1 cellular context compared by ENCODE assay signal in genomic region chr22:46139895-46140350, GRCh38.
TF ChIP-seq lines count a peak whose summit lies in the region.

No MANE protein-coding gene starts in this region.

TF ChIP-seq in HepG2, 621 proteins besides CTCF, POLR2A, EP300 and RAD21 (continued from another document and continues in another):
- TF ChIP-seq POGZ (CRISPR knock-in tag; IDR thresholded peaks at IDR 0.05): 0 out of 2 replicates have a peak, but pooled peaks have one; percentile 42
- peak; percentile 43; the same call in 1 of the 2 replicates for TF ChIP-seq PHF8 (CRISPR knock-in tag; IDR thresholded peaks at IDR 0.05)
- peak; percentile 35; the same call in 1 of the 2 replicates for TF ChIP-seq ZBTB33 (CRISPR knock-in tag; IDR thresholded peaks at IDR 0.05)
- no peak for TF ChIP-seq ZNF644 (CRISPR knock-in tag; IDR thresholded peaks at IDR 0.05; ENCODE audit: low read depth)
- no peak for TF ChIP-seq LCORL (IDR thresholded peaks at IDR 0.05)
- peak; percentile 46; the same call in 1 of the 2 replicates for TF ChIP-seq LCORL (CRISPR knock-in tag; IDR thresholded peaks at IDR 0.05)
- TF ChIP-seq MLLT10 (CRISPR knock-in tag; IDR thresholded peaks at IDR 0.05): no peak
- no peak for TF ChIP-seq CBX5 (CRISPR knock-in tag; IDR thresholded peaks at IDR 0.05; ENCODE audit: borderline replicate concordance)
- 0 out of 2 replicates have a peak, but pooled peaks have one; percentile 28 for TF ChIP-seq ARNT2 (CRISPR knock-in tag; IDR thresholded peaks at IDR 0.05; ENCODE audit: low read depth)
- no peak for TF ChIP-seq SIX4 (CRISPR knock-in tag; IDR thresholded peaks at IDR 0.05)
- TF ChIP-seq KDM5B (CRISPR knock-in tag; IDR thresholded peaks at IDR 0.05; ENCODE audit: borderline replicate concordance): peak; percentile 55; the same call in 1 of the 2 replicates
- TF ChIP-seq ZNF678 (CRISPR knock-in tag; IDR thresholded peaks at IDR 0.05): 0 out of 2 replicates have a peak, but pooled peaks have one; percentile 39
- TF ChIP-seq TEAD3 (CRISPR knock-in tag; optimal IDR thresholded peaks at IDR 0.05; ENCODE audit: borderline replicate concordance): peak; percentile 51
- TF ChIP-seq RBFOX2 (IDR thresholded peaks at IDR 0.05; ENCODE audit: low read depth, low read length): peak; percentile 71
- TF ChIP-seq, protein P1, sequence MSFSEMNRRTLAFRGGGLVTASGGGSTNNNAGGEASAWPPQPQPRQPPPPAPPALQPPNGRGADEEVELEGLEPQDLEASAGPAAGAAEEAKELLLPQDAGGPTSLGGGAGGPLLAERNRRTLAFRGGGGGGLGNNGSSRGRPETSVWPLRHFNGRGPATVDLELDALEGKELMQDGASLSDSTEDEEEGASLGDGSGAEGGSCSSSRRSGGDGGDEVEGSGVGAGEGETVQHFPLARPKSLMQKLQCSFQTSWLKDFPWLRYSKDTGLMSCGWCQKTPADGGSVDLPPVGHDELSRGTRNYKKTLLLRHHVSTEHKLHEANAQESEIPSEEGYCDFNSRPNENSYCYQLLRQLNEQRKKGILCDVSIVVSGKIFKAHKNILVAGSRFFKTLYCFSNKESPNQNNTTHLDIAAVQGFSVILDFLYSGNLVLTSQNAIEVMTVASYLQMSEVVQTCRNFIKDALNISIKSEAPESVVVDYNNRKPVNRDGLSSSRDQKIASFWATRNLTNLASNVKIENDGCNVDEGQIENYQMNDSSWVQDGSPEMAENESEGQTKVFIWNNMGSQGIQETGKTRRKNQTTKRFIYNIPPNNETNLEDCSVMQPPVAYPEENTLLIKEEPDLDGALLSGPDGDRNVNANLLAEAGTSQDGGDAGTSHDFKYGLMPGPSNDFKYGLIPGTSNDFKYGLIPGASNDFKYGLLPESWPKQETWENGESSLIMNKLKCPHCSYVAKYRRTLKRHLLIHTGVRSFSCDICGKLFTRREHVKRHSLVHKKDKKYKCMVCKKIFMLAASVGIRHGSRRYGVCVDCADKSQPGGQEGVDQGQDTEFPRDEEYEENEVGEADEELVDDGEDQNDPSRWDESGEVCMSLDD (CRISPR knock-in tag; IDR thresholded peaks at IDR 0.05; ENCODE audit: borderline replicate concordance): no peak
- no peak for TF ChIP-seq AHR (CRISPR knock-in tag; IDR thresholded peaks at IDR 0.05)
- TF ChIP-seq DR1 (CRISPR knock-in tag; IDR thresholded peaks at IDR 0.05): 0 out of 2 replicates have a peak, but pooled peaks have one; percentile 47
- no peak for TF ChIP-seq FOXM1 (CRISPR knock-in tag; IDR thresholded peaks at IDR 0.05)
- no peak for TF ChIP-seq RARG (CRISPR knock-in tag; IDR thresholded peaks at IDR 0.05; ENCODE audit: low read depth)
- TF ChIP-seq, protein P2, sequence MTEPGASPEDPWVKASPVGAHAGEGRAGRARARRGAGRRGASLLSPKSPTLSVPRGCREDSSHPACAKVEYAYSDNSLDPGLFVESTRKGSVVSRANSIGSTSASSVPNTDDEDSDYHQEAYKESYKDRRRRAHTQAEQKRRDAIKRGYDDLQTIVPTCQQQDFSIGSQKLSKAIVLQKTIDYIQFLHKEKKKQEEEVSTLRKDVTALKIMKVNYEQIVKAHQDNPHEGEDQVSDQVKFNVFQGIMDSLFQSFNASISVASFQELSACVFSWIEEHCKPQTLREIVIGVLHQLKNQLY (CRISPR knock-in tag; IDR thresholded peaks at IDR 0.05): peak; percentile 79; the same call in 1 of the 2 replicates
- TF ChIP-seq ZNF276 (CRISPR knock-in tag; IDR thresholded peaks at IDR 0.05; ENCODE audit: low read depth): peak; percentile 82; the same call in 1 of the 2 replicates
- TF ChIP-seq ETV6 (CRISPR knock-in tag; conservative IDR thresholded peaks at IDR 0.05): 0 out of 2 replicates have a peak, but pooled peaks have one; percentile 30
- TF ChIP-seq ZNF883 (CRISPR knock-in tag; IDR thresholded peaks at IDR 0.05; ENCODE audit: not compliant biosample characterization): peak; percentile 72
- peak; percentile 86 for TF ChIP-seq ZNF292 (CRISPR knock-in tag; IDR thresholded peaks at IDR 0.05; ENCODE audit: borderline replicate concordance, low read depth)
- TF ChIP-seq, protein P3, sequence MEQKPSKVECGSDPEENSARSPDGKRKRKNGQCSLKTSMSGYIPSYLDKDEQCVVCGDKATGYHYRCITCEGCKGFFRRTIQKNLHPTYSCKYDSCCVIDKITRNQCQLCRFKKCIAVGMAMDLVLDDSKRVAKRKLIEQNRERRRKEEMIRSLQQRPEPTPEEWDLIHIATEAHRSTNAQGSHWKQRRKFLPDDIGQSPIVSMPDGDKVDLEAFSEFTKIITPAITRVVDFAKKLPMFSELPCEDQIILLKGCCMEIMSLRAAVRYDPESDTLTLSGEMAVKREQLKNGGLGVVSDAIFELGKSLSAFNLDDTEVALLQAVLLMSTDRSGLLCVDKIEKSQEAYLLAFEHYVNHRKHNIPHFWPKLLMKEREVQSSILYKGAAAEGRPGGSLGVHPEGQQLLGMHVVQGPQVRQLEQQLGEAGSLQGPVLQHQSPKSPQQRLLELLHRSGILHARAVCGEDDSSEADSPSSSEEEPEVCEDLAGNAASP (CRISPR knock-in tag; IDR thresholded peaks at IDR 0.05; ENCODE audit: borderline replicate concordance): 0 out of 2 replicates have a peak, but pooled peaks have one; percentile 38
- peak; percentile 18; the same call in 1 of the 2 replicates for TF ChIP-seq KDM1A (CRISPR knock-in tag; IDR thresholded peaks at IDR 0.05)
- TF ChIP-seq SPEN (CRISPR knock-in tag; IDR thresholded peaks at IDR 0.05; ENCODE audit: low read depth): peak; percentile 38; the same call in 1 of the 2 replicates
- TF ChIP-seq, protein P4, sequence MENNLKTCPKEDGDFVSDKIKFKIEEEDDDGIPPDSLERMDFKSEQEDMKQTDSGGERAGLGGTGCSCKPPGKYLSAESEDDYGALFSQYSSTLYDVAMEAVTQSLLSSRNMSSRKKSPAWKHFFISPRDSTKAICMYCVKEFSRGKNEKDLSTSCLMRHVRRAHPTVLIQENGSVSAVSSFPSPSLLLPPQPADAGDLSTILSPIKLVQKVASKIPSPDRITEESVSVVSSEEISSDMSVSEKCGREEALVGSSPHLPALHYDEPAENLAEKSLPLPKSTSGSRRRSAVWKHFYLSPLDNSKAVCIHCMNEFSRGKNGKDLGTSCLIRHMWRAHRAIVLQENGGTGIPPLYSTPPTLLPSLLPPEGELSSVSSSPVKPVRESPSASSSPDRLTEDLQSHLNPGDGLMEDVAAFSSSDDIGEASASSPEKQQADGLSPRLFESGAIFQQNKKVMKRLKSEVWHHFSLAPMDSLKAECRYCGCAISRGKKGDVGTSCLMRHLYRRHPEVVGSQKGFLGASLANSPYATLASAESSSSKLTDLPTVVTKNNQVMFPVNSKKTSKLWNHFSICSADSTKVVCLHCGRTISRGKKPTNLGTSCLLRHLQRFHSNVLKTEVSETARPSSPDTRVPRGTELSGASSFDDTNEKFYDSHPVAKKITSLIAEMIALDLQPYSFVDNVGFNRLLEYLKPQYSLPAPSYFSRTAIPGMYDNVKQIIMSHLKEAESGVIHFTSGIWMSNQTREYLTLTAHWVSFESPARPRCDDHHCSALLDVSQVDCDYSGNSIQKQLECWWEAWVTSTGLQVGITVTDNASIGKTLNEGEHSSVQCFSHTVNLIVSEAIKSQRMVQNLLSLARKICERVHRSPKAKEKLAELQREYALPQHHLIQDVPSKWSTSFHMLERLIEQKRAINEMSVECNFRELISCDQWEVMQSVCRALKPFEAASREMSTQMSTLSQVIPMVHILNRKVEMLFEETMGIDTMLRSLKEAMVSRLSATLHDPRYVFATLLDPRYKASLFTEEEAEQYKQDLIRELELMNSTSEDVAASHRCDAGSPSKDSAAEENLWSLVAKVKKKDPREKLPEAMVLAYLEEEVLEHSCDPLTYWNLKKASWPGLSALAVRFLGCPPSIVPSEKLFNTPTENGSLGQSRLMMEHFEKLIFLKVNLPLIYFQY (CRISPR knock-in tag; IDR thresholded peaks at IDR 0.05; ENCODE audit: borderline replicate concordance): peak; percentile 38; the same call in 1 of the 2 replicates
- TF ChIP-seq MED1 (CRISPR knock-in tag; IDR thresholded peaks at IDR 0.05): peak; percentile 75
- no peak for TF ChIP-seq PLRG1 (conservative IDR thresholded peaks at IDR 0.05)
- peak; percentile 59; the same call in 1 of the 2 replicates for TF ChIP-seq ARNTL (CRISPR knock-in tag; IDR thresholded peaks at IDR 0.05)
- peak; percentile 95 for TF ChIP-seq TFAP4 (IDR thresholded peaks at IDR 0.05; ENCODE audit: borderline replicate concordance, low read depth)
- no peak for TF ChIP-seq SOX6 (IDR thresholded peaks at IDR 0.05)
- peak; percentile 36; the same call in 1 of the 2 replicates for TF ChIP-seq SOX6 (CRISPR knock-in tag; IDR thresholded peaks at IDR 0.05)
- peak; percentile 88 for TF ChIP-seq ZSCAN25 (CRISPR knock-in tag; IDR thresholded peaks at IDR 0.05)
- TF ChIP-seq ZNF766 (CRISPR knock-in tag; IDR thresholded peaks at IDR 0.05; ENCODE audit: borderline replicate concordance): no peak
- peak; percentile 54; the same call in 1 of the 2 replicates for TF ChIP-seq ZNF574 (CRISPR knock-in tag; IDR thresholded peaks at IDR 0.05)
- TF ChIP-seq ZNF691 (CRISPR knock-in tag; IDR thresholded peaks at IDR 0.05; ENCODE audit: borderline replicate concordance, low read depth): peak; percentile 62; the same call in 1 of the 2 replicates
- 0 out of 2 replicates have a peak, but pooled peaks have one; percentile 63 for TF ChIP-seq ZNF33B (CRISPR knock-in tag; IDR thresholded peaks at IDR 0.05)
- TF ChIP-seq HMGXB4 (CRISPR knock-in tag; IDR thresholded peaks at IDR 0.05; ENCODE audit: borderline replicate concordance in 1 of 2, low read depth in 1 of 2): 0 out of 4 replicates have a peak, but pooled peaks of 1 of the 2 experiments have one; percentile 42
- TF ChIP-seq TEAD2 (CRISPR knock-in tag; IDR thresholded peaks at IDR 0.05): no peak
- 0 out of 2 replicates have a peak, but pooled peaks have one; percentile 46 for TF ChIP-seq ADNP (CRISPR knock-in tag; IDR thresholded peaks at IDR 0.05)
